In genomic region chr4:95285797-95286196, GRCh38 we compare ENCODE assay signal across 29 cellular contexts.
DNase-seq lines count a peak whose midpoint lies in the region; ATAC-seq, FAIRE-seq and TF ChIP-seq lines count a peak whose summit lies in the region.
"Had no signal": no experiment of that assay in that cellular context is flagged by ENCODE, and none has a peak within 500 bp of the region (broad histone marks: within the 10 kb centered on the region; RNA-seq: fewer than 3 reads in every experiment).

No MANE protein-coding gene starts in this region.

- intact Hi-C loops in K562 (cut with micrococcal nuclease), result no loop called here

- H3K36me3 ChIP-seq in KMS-11 (ENCODE audit: insufficient read depth) (no peaks in the 10 kb centered on the region), K562 (ENCODE audit: control insufficient read depth, insufficient read depth, low read length) (no peaks in the 10 kb centered on the region)
- H3K36me3 ChIP-seq: BLaER1; BLaER1 treated with 17β-estradiol and CSF1 and Interleukin-3, amounts not matched to agents 10 nM and 100 nM had no signal

- H4K20me1 ChIP-seq in KMS-11 (ENCODE audit: insufficient read depth) (no peaks in the 10 kb centered on the region), K562 (replicated peaks; ENCODE audit: control insufficient read depth, insufficient read depth, low read length) (no peaks in the 10 kb centered on the region)
- H4K20me1 ChIP-seq: BLaER1; BLaER1 treated with 17β-estradiol and CSF1 and Interleukin-3, amounts not matched to agents 10 nM and 100 nM had no signal

- no TSS peak for BruUV-seq in K562 (replicated peaks; lab: Mats Ljungman, UMichigan)

- H3K9me3 ChIP-seq in K562 (replicated peaks; ENCODE audit: control insufficient read depth, insufficient read depth, low read depth, low read length), result peaks cover 8% of the 10 kb centered on the region; the same call in 1 of the 2 replicates
- H3K9me3 ChIP-seq: BE2C; BLaER1; BLaER1 treated with 17β-estradiol and CSF1 and Interleukin-3, amounts not matched to agents 10 nM and 100 nM had no signal

- no peak for ATAC-seq in K562
- no peak for ATAC-seq in HG03045 (IDR thresholded peaks at IDR 0.05; ENCODE audit: unreplicated experiment)
- ATAC-seq: A549; CD8-positive, alpha-beta T cell had no signal

- POLR2A ChIA-PET in K562 (lab: Yijun Ruan, JAX), result no interaction called here

- TF ChIP-seq POLR2A in K562 (conservative IDR thresholded peaks at IDR 0.05), result no peak

- no peak overlapping the region for H2AFZ ChIP-seq in KMS-11 (ENCODE audit: low read depth)
- no peak overlapping the region for H2AFZ ChIP-seq in K562 (ENCODE audit: low read depth, low read length)

- H3K27me3 ChIP-seq in KMS-11 (ENCODE audit: insufficient read depth, low read depth) (no peaks in the 10 kb centered on the region), K562 (ENCODE audit: control insufficient read depth in 2 of 2, insufficient read depth in 2 of 2, low read length in 2 of 2) (no peaks in the 10 kb centered on the region)
- H3K27me3 ChIP-seq: BE2C; BLaER1; BLaER1 treated with 17β-estradiol and CSF1 and Interleukin-3, amounts not matched to agents 10 nM and 100 nM had no signal

- TF ChIP-seq RAD21 in K562 (CRISPR knock-in tag; conservative IDR thresholded peaks at IDR 0.05 in 1 of 2, IDR thresholded peaks at IDR 0.05 in 1 of 2), result no peak

- no peak overlapping the region for H3K4me3 ChIP-seq in KMS-11 (IDR thresholded peaks at IDR 0.05; ENCODE audit: insufficient read depth, low read depth, low read length)
- H3K4me3 ChIP-seq in K562, result no peak overlapping the region
- H3K4me3 ChIP-seq: A549; BLaER1; BLaER1 treated with 17β-estradiol and CSF1 and Interleukin-3, amounts not matched to agents 10 nM and 100 nM had no signal

- TF ChIP-seq CTCF in KMS-11 (conservative IDR thresholded peaks at IDR 0.05; ENCODE audit: low read depth, low read length), result no peak
- no peak for TF ChIP-seq CTCF in K562 (IDR thresholded peaks at IDR 0.05 in 2 of 3, conservative IDR thresholded peaks at IDR 0.05 in 1 of 3; ENCODE audit: insufficient read depth in 2 of 3, low read depth in 1 of 3, low read length in 3 of 3)

- TF ChIP-seq EP300 in K562 (IDR thresholded peaks at IDR 0.05; ENCODE audit: low read length), result no peak

- DNase-seq in K562 (ENCODE audit: extremely low read depth in 1 of 4, low spot score in 3 of 4) (no peak), GM19239 (ENCODE audit: insufficient read length, low spot score) (no peak)
- DNase-seq: 8988T; ACHN; AML-193; BE2C; C1 segment of cervical spinal cord; Caco-2; Calu3; CD4-positive, alpha-beta memory T cell; CD4-positive, alpha-beta T cell; CD4-positive, CD25-positive, alpha-beta regulatory T cell; CD8-positive, alpha-beta memory T cell; CD8-positive, alpha-beta T cell; COR-L47; DMS 273 treated with DMSO at 0.1 percent for 48 hours; DMS153; DMS53; DMS79; DMS79 treated with DMSO at 0.1 percent for 48 hours; DND-41; EL had no signal

- CTCF ChIA-PET in K562 (lab: Yijun Ruan, JAX; ENCODE audit: low intra/inter-chr PET ratio), result no interaction called here

- H3K9me1 ChIP-seq in K562 (ENCODE audit: control insufficient read depth, insufficient read depth, low read length), result no peaks in the 10 kb centered on the region

- H3K79me2 ChIP-seq in KMS-11 (ENCODE audit: insufficient read depth, low read depth) (no peaks in the 10 kb centered on the region), K562 (ENCODE audit: control insufficient read depth, insufficient read depth, low read length) (no peaks in the 10 kb centered on the region)

- H3K27ac ChIP-seq in KMS-11, result peak overlapping the region; percentile 32; the same call in 1 of the 2 replicates
- no peak overlapping the region for H3K27ac ChIP-seq in K562 (ENCODE audit: extremely low read depth, low read depth, low read length)
- H3K27ac ChIP-seq: 22Rv1; A549; BLaER1; BLaER1 treated with 17β-estradiol and CSF1 and Interleukin-3, amounts not matched to agents 10 nM and 100 nM; C4-2B had no signal

- WGBS in K562 (ENCODE audit: insufficient coverage, low coverage, missing lambda C conversion rate), result 65% methylated on average over 2 of the region's 2 CpGs

- peaks cover 56% of the 10 kb centered on the region for H3K4me1 ChIP-seq in KMS-11 (ENCODE audit: low read depth, poor library complexity, severe bottlenecking)
- H3K4me1 ChIP-seq in K562 (replicated peaks in 1 of 2; ENCODE audit: control insufficient read depth in 2 of 2, insufficient read depth in 2 of 2, low read length in 2 of 2), result peaks cover 7 to 28% of the 10 kb centered on the region in 2 experiments; a peak in 4 of 5 replicates
- H3K4me1 ChIP-seq: BE2C had no signal

- in situ Hi-C loops in K562 (cut with MboI), result no loop called here

- FAIRE-seq in K562 (lab: Jason Lieb, UNC), result no peak
- no peak for FAIRE-seq in GM19239 (lab: Jason Lieb, UNC)
- FAIRE-seq: A549 had no signal

- no peak overlapping the region for H3K9ac ChIP-seq in KMS-11
- H3K9ac ChIP-seq in K562 (ENCODE audit: insufficient read depth in 1 of 2, low read depth in 2 of 2, low read length in 2 of 2), result no peak overlapping the region
- H3K9ac ChIP-seq: BLaER1; BLaER1 treated with 17β-estradiol and CSF1 and Interleukin-3, amounts not matched to agents 10 nM and 100 nM had no signal

- H3K4me2 ChIP-seq in KMS-11 (peak overlapping the region; percentile 67), K562 (ENCODE audit: insufficient read depth, low read length) (no peak overlapping the region)
- H3K4me2 ChIP-seq: A549; BLaER1; BLaER1 treated with 17β-estradiol and CSF1 and Interleukin-3, amounts not matched to agents 10 nM and 100 nM had no signal

TF ChIP-seq in K562, 482 proteins besides CTCF, POLR2A, EP300 and RAD21:
- TF ChIP-seq SFPQ (IDR thresholded peaks at IDR 0.05; ENCODE audit: low read depth, low read length), result no peak
- TF ChIP-seq RBM25 (IDR thresholded peaks at IDR 0.05; ENCODE audit: low read depth, low read length, severe bottlenecking), result peak; percentile 72
- no peak for TF ChIP-seq MED1 (CRISPR knock-in tag; IDR thresholded peaks at IDR 0.05; ENCODE audit: borderline replicate concordance)
- no peak for TF ChIP-seq TGIF2 (CRISPR knock-in tag; IDR thresholded peaks at IDR 0.05)
- TF ChIP-seq KDM4B (IDR thresholded peaks at IDR 0.05; ENCODE audit: borderline replicate concordance in 2 of 2, low read depth in 1 of 2), result no peak
- peak; percentile 62; the same call in 1 of the 2 replicates for TF ChIP-seq ESRRA (IDR thresholded peaks at IDR 0.05; ENCODE audit: borderline replicate concordance, low read depth)
- TF ChIP-seq ZBTB34 (CRISPR knock-in tag; IDR thresholded peaks at IDR 0.05), result no peak
- TF ChIP-seq BCLAF1 (IDR thresholded peaks at IDR 0.05; ENCODE audit: borderline replicate concordance in 1 of 2, control insufficient read depth in 1 of 2, low read depth in 2 of 2, low read length in 1 of 2), result no peak
- no peak for TF ChIP-seq CBX1 (IDR thresholded peaks at IDR 0.05; ENCODE audit: low read depth)
TF ChIP-seq in K562: peak in this region for 2.
